ENCODE assay signal across 15 cellular contexts in genomic region chr7:45938626-45939302, GRCh38. TPM values are rescaled to one million over a fixed set of nuclear protein-coding genes. Genes with fewer than 3 reads are reported as not detected.
DNase-seq lines count a peak whose midpoint lies in the region; TF ChIP-seq lines count a peak whose summit lies in the region.
"Had no signal": no experiment of that assay in that cellular context is flagged by ENCODE, and none has a peak within 500 bp of the region (broad histone marks: within the 10 kb centered on the region; RNA-seq: fewer than 3 reads in every experiment).

No MANE protein-coding gene starts in this region.

- H3K27ac ChIP-seq in PC-9, result no peak overlapping the region
- no peak overlapping the region for H3K27ac ChIP-seq in esophagus muscularis mucosa (replicated peaks in 1 of 4)
- H3K27ac ChIP-seq: A549, breast epithelium, right lobe of liver, thoracic aorta had no signal

- H3K27ac Mint-ChIP-seq in type B pancreatic cell, result no peak overlapping the region
- no peak overlapping the region for H3K27ac Mint-ChIP-seq in activated CD4-positive, alpha-beta T cell treated with anti-CD3 and anti-CD28 coated beads, Interleukin-2, amount 10 ng/mL, durations not matched to agents 7 days and 5 days

- H3K4me1 ChIP-seq in PC-9 (replicated peaks; ENCODE audit: insufficient read depth), result no peaks in the 10 kb centered on the region
- H3K4me1 ChIP-seq in esophagus muscularis mucosa, result no peaks in the 10 kb centered on the region
- H3K4me1 ChIP-seq: A549, breast epithelium, right lobe of liver had no signal

- H3K4me2 ChIP-seq in PC-9, result no peak overlapping the region
- H3K4me2 ChIP-seq: A549 had no signal

- WGBS in esophagus muscularis mucosa, result 94% methylated on average over 18 of the region's 22 CpGs

- peaks cover 4% of the 10 kb centered on the region for H3K9me3 Mint-ChIP-seq in type B pancreatic cell
- peaks cover 7% of the 10 kb centered on the region for H3K9me3 Mint-ChIP-seq in activated CD4-positive, alpha-beta T cell treated with anti-CD3 and anti-CD28 coated beads, Interleukin-2, amount 10 ng/mL, durations not matched to agents 7 days and 5 days

- no peak overlapping the region for H3K4me3 Mint-ChIP-seq in type B pancreatic cell
- H3K4me3 Mint-ChIP-seq in activated CD4-positive, alpha-beta T cell treated with anti-CD3 and anti-CD28 coated beads, Interleukin-2, amount 10 ng/mL, durations not matched to agents 7 days and 5 days, result no peak overlapping the region

- no peaks in the 10 kb centered on the region for H3K36me3 Mint-ChIP-seq in type B pancreatic cell
- H3K36me3 Mint-ChIP-seq in activated CD4-positive, alpha-beta T cell treated with anti-CD3 and anti-CD28 coated beads, Interleukin-2, amount 10 ng/mL, durations not matched to agents 7 days and 5 days (ENCODE audit: low read depth), result peaks cover 4% of the 10 kb centered on the region

- no peak overlapping the region for H2AFZ ChIP-seq in PC-9

- DNase-seq in NCI-H82 (lab: John Stamatoyannopoulos, UW), result peak; percentile 52
- no peak for DNase-seq in NCI-H82 treated with DMSO at 0.1 percent for 48 hours (lab: John Stamatoyannopoulos, UW; ENCODE audit: unreplicated experiment)
- no peak for DNase-seq in PC-9
- peak; percentile 64 for DNase-seq in esophagus muscularis mucosa (ENCODE audit: extremely low spot score)
- DNase-seq in type B pancreatic cell (ENCODE audit: extremely low spot score, unreplicated experiment), result peak; percentile 58
- DNase-seq in NCI-H187 (lab: John Stamatoyannopoulos, UW), result no peak
- DNase-seq in activated CD4-positive, alpha-beta T cell treated with anti-CD3 and anti-CD28 coated beads, Interleukin-2, amount 10 ng/mL, durations not matched to agents 7 days and 5 days, result no peak
- DNase-seq in dermis blood vessel endothelial cell, result no peak
- DNase-seq: activated CD4-positive, alpha-beta T cell treated with anti-CD3 and anti-CD28 coated beads, Interleukin-2, amount 50 U/mL, for 1 hour; activated effector memory CD4-positive, alpha-beta T cell treated with Interleukin-2 at 50 U/mL for 16 hours; erythroblast; right lobe of liver had no signal

- no peaks in the 10 kb centered on the region for H3K4me1 Mint-ChIP-seq in type B pancreatic cell (ENCODE audit: unreplicated experiment)
- peaks cover 20% of the 10 kb centered on the region for H3K4me1 Mint-ChIP-seq in activated CD4-positive, alpha-beta T cell treated with anti-CD3 and anti-CD28 coated beads, Interleukin-2, amount 10 ng/mL, durations not matched to agents 7 days and 5 days

- H3K9me3 ChIP-seq in PC-9 (ENCODE audit: insufficient read depth, low read depth), result no peaks in the 10 kb centered on the region
- no peaks in the 10 kb centered on the region for H3K9me3 ChIP-seq in esophagus muscularis mucosa
- H3K9me3 ChIP-seq: A549, breast epithelium, right lobe of liver, thoracic aorta had no signal

- CTCF ChIA-PET in PC-9 (lab: Charles Lee), result no interaction called here
- CTCF ChIA-PET in activated CD4-positive, alpha-beta T cell treated with anti-CD3 and anti-CD28 coated beads, Interleukin-2, amount 10 ng/mL, durations not matched to agents 7 days and 5 days (lab: Charles Lee), result interaction anchor here (0.7 to 1.2 kb wide), 2 partner anchors 16 to 849 kb away, joined by 3 to 6 read pairs; no protein-coding TSS in a partner anchor

- H3K79me2 ChIP-seq in PC-9 (ENCODE audit: low read depth), result no peaks in the 10 kb centered on the region

- no peak for TF ChIP-seq EP300 in esophagus muscularis mucosa (IDR thresholded peaks at IDR 0.05)

- TF ChIP-seq POLR2A in esophagus muscularis mucosa (IDR thresholded peaks at IDR 0.05; ENCODE audit: low read depth), result no peak

- H4K20me1 ChIP-seq in PC-9 (ENCODE audit: insufficient read depth), result no peaks in the 10 kb centered on the region

- POLR2A ChIA-PET in PC-9 (lab: Charles Lee; ENCODE audit: unreplicated experiment), result interaction anchor here (0.7 kb wide), 1 partner anchor 406 kb away, joined by 4 read pairs; no protein-coding TSS in a partner anchor
- POLR2A ChIA-PET in activated CD4-positive, alpha-beta T cell treated with anti-CD3 and anti-CD28 coated beads, Interleukin-2, amount 10 ng/mL, durations not matched to agents 7 days and 5 days (lab: Charles Lee), result no interaction called here

- H3K36me3 ChIP-seq in PC-9 (ENCODE audit: low read depth) (no peaks in the 10 kb centered on the region), esophagus muscularis mucosa (no peaks in the 10 kb centered on the region)
- H3K36me3 ChIP-seq: breast epithelium, right lobe of liver, thoracic aorta had no signal

- TF ChIP-seq CTCF in PC-9 (conservative IDR thresholded peaks at IDR 0.05), result 0 out of 2 replicates have a peak, but pooled peaks have one; percentile 30
- no peak for TF ChIP-seq CTCF in esophagus muscularis mucosa (IDR thresholded peaks at IDR 0.05)
- TF ChIP-seq CTCF in type B pancreatic cell (conservative IDR thresholded peaks at IDR 0.05), result peak; percentile 47

- H3F3A ChIP-seq in PC-9 (ENCODE audit: insufficient read depth, low read depth), result no peaks in the 10 kb centered on the region

- H3K4me3 ChIP-seq in PC-9, result no peak overlapping the region
- H3K4me3 ChIP-seq in esophagus muscularis mucosa, result no peak overlapping the region
- H3K4me3 ChIP-seq: A549, breast epithelium, right lobe of liver, thoracic aorta had no signal

- no TSS peak for BruUV-seq in PC-9 (replicated peaks; lab: Mats Ljungman, UMichigan)

- no peaks in the 10 kb centered on the region for H3K9me2 ChIP-seq in PC-9 (ENCODE audit: insufficient read depth)

- no peaks in the 10 kb centered on the region for H3K27me3 Mint-ChIP-seq in type B pancreatic cell
- peaks cover 4% of the 10 kb centered on the region for H3K27me3 Mint-ChIP-seq in activated CD4-positive, alpha-beta T cell treated with anti-CD3 and anti-CD28 coated beads, Interleukin-2, amount 10 ng/mL, durations not matched to agents 7 days and 5 days

- H3K27me3 ChIP-seq in PC-9 (ENCODE audit: insufficient read depth, low read depth) (no peaks in the 10 kb centered on the region), esophagus muscularis mucosa (no peaks in the 10 kb centered on the region)
- H3K27me3 ChIP-seq: breast epithelium, right lobe of liver had no signal

- intact Hi-C loops in PC-9 (cut with micrococcal nuclease; ENCODE audit: unreplicated experiment), result no loop called here
- intact Hi-C loops in esophagus muscularis mucosa (cut with DNase I), result no loop called here

RNA-seq across cellular contexts. Expression of gene IGFBP3, which starts 17.7 kb away (rescaled TPM):
- total RNA-seq in PC-9 (2021) (237 and 386 TPM in 2 replicates), esophagus muscularis mucosa (100 to 1,000 TPM in 2 of 4 donors, 10 to 100 TPM in 2; 60.6 to 187 (median 104) TPM), type B pancreatic cell (ENCODE audit: low replicate concordance) (336 and 1,244 TPM in 2 replicates), dermis blood vessel endothelial cell (4.8 and 18.0 TPM in 2 replicates)
- total RNA-seq in activated CD4-positive, alpha-beta T cell treated with anti-CD3 and anti-CD28 coated beads, Interleukin-2, amount 10 ng/mL, durations not matched to agents 7 days and 5 days, result 1 to 10 TPM; 4.0 to 4.1 TPM

RNA-seq across cellular contexts. Expression of gene IGFBP1, which starts 50.5 kb away (rescaled TPM):
- total RNA-seq in PC-9 (2021) (0.33 and 0.92 TPM in 2 replicates), esophagus muscularis mucosa (not detected), type B pancreatic cell (ENCODE audit: low replicate concordance) (0.75 and 3.1 TPM in 2 replicates), dermis blood vessel endothelial cell (0.34 and 0.47 TPM in 2 replicates)
- not detected for total RNA-seq in activated CD4-positive, alpha-beta T cell treated with anti-CD3 and anti-CD28 coated beads, Interleukin-2, amount 10 ng/mL, durations not matched to agents 7 days and 5 days
- total RNA-seq: thoracic aorta had no signal

Comparison
In these comparisons a context has a peak if more than half of its experiments do, and no peak if none do; other contexts are left out.
1. DNase-seq: peak in NCI-H82 (single experiment), esophagus muscularis mucosa (single experiment) and type B pancreatic cell (single experiment); none in NCI-H82 treated with DMSO at 0.1 percent for 48 hours (single experiment), PC-9 (0 of 2), NCI-H187 (0 of 2), activated CD4-positive, alpha-beta T cell treated with anti-CD3 and anti-CD28 coated beads, Interleukin-2, amount 10 ng/mL, durations not matched to agents 7 days and 5 days (single experiment) and dermis blood vessel endothelial cell (single experiment).
2. CTCF ChIP-seq: peak in PC-9 (single experiment) and type B pancreatic cell (single experiment); none in esophagus muscularis mucosa (0 of 3).